Comparison of ENCODE assay signal across 19 cellular contexts in genomic region chr1:114026797-114027196, GRCh38. TPM values are rescaled to one million over a fixed set of nuclear protein-coding genes. Genes with fewer than 3 reads are reported as not detected.
A peak's percentile ranks its signal among the peaks of the same experiment; 100 is the strongest.
DNase-seq lines count a peak whose midpoint lies in the region; ATAC-seq, FAIRE-seq and TF ChIP-seq lines count a peak whose summit lies in the region.
"Had no signal": no experiment of that assay in that cellular context is flagged by ENCODE, and none has a peak within 500 bp of the region (broad histone marks: within the 10 kb centered on the region; RNA-seq: fewer than 3 reads in every experiment).

No MANE protein-coding gene starts in this region.

- H3K4me1 ChIP-seq in astrocyte (ENCODE audit: insufficient read depth, low read length), result peaks cover 10% of the 10 kb centered on the region
- H3K4me1 ChIP-seq: HAP-1, Peyer's patch, SJSA1 had no signal

- ATAC-seq in HG02678 (IDR thresholded peaks at IDR 0.05; ENCODE audit: unreplicated experiment), result no peak

- no peak overlapping the region for H3K9ac ChIP-seq in astrocyte (ENCODE audit: low read length)

- peak overlapping the region; percentile 43 for H3K4me2 ChIP-seq in astrocyte (ENCODE audit: low read length)

- no peaks in the 10 kb centered on the region for H3K27me3 ChIP-seq in astrocyte (ENCODE audit: insufficient read depth, low read length)
- H3K27me3 ChIP-seq: Peyer's patch, SJSA1 had no signal

- no peak for DNase-seq in astrocyte (ENCODE audit: low read depth)
- DNase-seq in iris pigment epithelial cell (ENCODE audit: low read depth), result peak; percentile 72
- DNase-seq in osteocyte (ENCODE audit: extremely low spot score, unreplicated experiment), result no peak
- DNase-seq in globus pallidus (ENCODE audit: low spot score), result no peak
- no peak for DNase-seq in HTR-8/SVneo (ENCODE audit: insufficient read length, low spot score)
- DNase-seq in NCI-H2029 (lab: John Stamatoyannopoulos, UW), result no peak
- DNase-seq: ACHN; C1 segment of cervical spinal cord; CD8-positive, alpha-beta memory T cell; KBM-7; NCI-H1105 treated with DMSO at 0.1 percent for 48 hours; NCI-H1694; NK-92 treated with Interleukin-12 subunit alpha and Interleukin-12 subunit beta, amount 100 ng/mL, for 24 hours; Peyer's patch had no signal

- no peaks in the 10 kb centered on the region for H3K27me3 Mint-ChIP-seq in astrocyte (ENCODE audit: low read depth, unreplicated experiment)
- no peaks in the 10 kb centered on the region for H3K27me3 Mint-ChIP-seq in osteocyte (ENCODE audit: unreplicated experiment)

- no peak overlapping the region for H3K27ac ChIP-seq in astrocyte (ENCODE audit: low read depth, low read length)
- H3K27ac ChIP-seq: Peyer's patch, SJSA1 had no signal

- FAIRE-seq in astrocyte (lab: Jason Lieb, UNC) (no peak), HTR-8/SVneo (lab: Jason Lieb, UNC) (no peak)
- FAIRE-seq: GM12892, GM18507 had no signal

- no peak overlapping the region for H3K4me3 Mint-ChIP-seq in astrocyte (ENCODE audit: unreplicated experiment)
- no peak overlapping the region for H3K4me3 Mint-ChIP-seq in osteocyte (ENCODE audit: unreplicated experiment)
- H3K4me3 Mint-ChIP-seq: CD8-positive, alpha-beta memory T cell had no signal

- peaks cover 3% of the 10 kb centered on the region for H3K4me1 Mint-ChIP-seq in astrocyte (ENCODE audit: low read depth, unreplicated experiment)
- H3K4me1 Mint-ChIP-seq in osteocyte (ENCODE audit: unreplicated experiment), result peaks cover 33% of the 10 kb centered on the region
- H3K4me1 Mint-ChIP-seq: CD8-positive, alpha-beta memory T cell had no signal

- H3K36me3 ChIP-seq in astrocyte (ENCODE audit: insufficient read depth, low read length), result no peaks in the 10 kb centered on the region
- H3K36me3 ChIP-seq: HAP-1, Peyer's patch, SJSA1 had no signal

- H3K9me3 ChIP-seq in astrocyte (ENCODE audit: insufficient read depth, low read depth, low read length), result no peaks in the 10 kb centered on the region
- H3K9me3 ChIP-seq: HAP-1, Peyer's patch, SJSA1 had no signal

- no peaks in the 10 kb centered on the region for H3K9me3 Mint-ChIP-seq in astrocyte (ENCODE audit: unreplicated experiment)
- H3K9me3 Mint-ChIP-seq in osteocyte (ENCODE audit: unreplicated experiment), result no peaks in the 10 kb centered on the region
- H3K9me3 Mint-ChIP-seq: CD8-positive, alpha-beta memory T cell had no signal

- H2AFZ ChIP-seq in astrocyte (ENCODE audit: low read depth, low read length), result no peak overlapping the region

- no peak overlapping the region for H3K27ac Mint-ChIP-seq in astrocyte (ENCODE audit: unreplicated experiment)
- peak overlapping the region; percentile 11 for H3K27ac Mint-ChIP-seq in osteocyte (ENCODE audit: unreplicated experiment)
- H3K27ac Mint-ChIP-seq: CD8-positive, alpha-beta memory T cell had no signal

- TF ChIP-seq CTCF in astrocyte (IDR thresholded peaks at IDR 0.05; ENCODE audit: insufficient read depth, low read depth, low read length) (no peak), osteocyte (IDR thresholded peaks at IDR 0.05) (no peak)

- no peaks in the 10 kb centered on the region for H4K20me1 ChIP-seq in astrocyte (ENCODE audit: insufficient read depth, low read length)

- H3K79me2 ChIP-seq in astrocyte (ENCODE audit: insufficient read depth, low read length), result no peaks in the 10 kb centered on the region

- H3K36me3 Mint-ChIP-seq in astrocyte (ENCODE audit: low read depth, unreplicated experiment) (no peaks in the 10 kb centered on the region), osteocyte (ENCODE audit: unreplicated experiment) (no peaks in the 10 kb centered on the region)
- H3K36me3 Mint-ChIP-seq: CD8-positive, alpha-beta memory T cell had no signal

- no peak overlapping the region for H3K4me3 ChIP-seq in astrocyte (ENCODE audit: insufficient read depth, low read depth, low read length)
- H3K4me3 ChIP-seq: HAP-1, Peyer's patch, SJSA1 had no signal

RNA-seq across cellular contexts. Expression of gene OLFML3, which starts 47.5 kb away (rescaled TPM):
- total RNA-seq in astrocyte (23.2 and 26.7 TPM in 2 replicates), osteocyte (36.5 and 37.0 TPM in 2 replicates)
